Comparison of ENCODE assay signal across 8 cellular contexts in the genomic region with DNA sequence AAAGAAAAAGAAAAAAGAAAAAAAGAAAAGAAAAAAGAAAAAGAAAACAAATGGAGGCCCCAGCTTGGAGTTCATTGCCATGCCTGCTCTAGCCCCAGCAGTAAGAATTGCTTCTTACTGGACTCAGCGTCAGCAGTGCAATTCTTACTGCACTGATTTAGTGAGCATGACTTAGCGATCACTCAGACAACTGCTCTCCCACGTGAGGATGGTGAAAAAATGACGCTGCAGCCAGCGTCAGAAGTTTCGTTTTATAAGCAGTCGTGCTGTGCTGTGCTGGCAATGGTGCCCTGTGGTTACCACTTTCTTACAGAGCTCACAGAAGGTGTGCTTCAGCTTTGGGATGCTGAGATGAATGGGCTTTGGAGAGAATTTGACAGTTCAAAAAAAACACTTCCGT.
DNase-seq lines count a peak whose midpoint lies in the region; ATAC-seq, FAIRE-seq and TF ChIP-seq lines count a peak whose summit lies in the region.

No MANE protein-coding gene starts in this region.

- TF ChIP-seq EP300 in K562 (IDR thresholded peaks at IDR 0.05; ENCODE audit: low read length) = no peak

- CTCF ChIA-PET in CD8-positive, alpha-beta T cell (lab: Charles Lee) = interaction anchor here (0.7 to 1.8 kb wide), 2 partner anchors 11 to 946 kb away, joined by 3 to 4 read pairs; no protein-coding TSS in a partner anchor
- CTCF ChIA-PET in K562 (lab: Yijun Ruan, JAX; ENCODE audit: low intra/inter-chr PET ratio) = no interaction called here

- H4K20me1 ChIP-seq in K562 (replicated peaks; ENCODE audit: control insufficient read depth, insufficient read depth, low read length) = no peaks in the 10 kb centered on the region

- H3K9ac ChIP-seq in K562 (ENCODE audit: insufficient read depth in 1 of 2, low read depth in 2 of 2, low read length in 2 of 2) = no peak overlapping the region

- no peaks in the 10 kb centered on the region for H3K36me3 Mint-ChIP-seq in CD8-positive, alpha-beta T cell

- H3K4me1 ChIP-seq in CD8-positive, alpha-beta T cell (ENCODE audit: insufficient read depth, low read length) = no peaks in the 10 kb centered on the region
- H3K4me1 ChIP-seq in K562 (replicated peaks in 1 of 2; ENCODE audit: control insufficient read depth in 2 of 2, insufficient read depth in 2 of 2, low read length in 2 of 2) (no peaks in the 10 kb centered on the region; a peak in 1 of 5 replicates), vagina (no peaks in the 10 kb centered on the region)

- FAIRE-seq in K562 (lab: Jason Lieb, UNC) = no peak

- 4% methylated on average over 8 of the region's 8 CpGs for WGBS in K562 (ENCODE audit: insufficient coverage, low coverage, missing lambda C conversion rate)

- no peaks in the 10 kb centered on the region for H3K79me2 ChIP-seq in K562 (ENCODE audit: control insufficient read depth, insufficient read depth, low read length)

- ATAC-seq in CD8-positive, alpha-beta T cell = peak; percentile 98
- peak; percentile 64 for ATAC-seq in K562
- ATAC-seq in HG02840 (IDR thresholded peaks at IDR 0.05; ENCODE audit: low FRiP score, unreplicated experiment) = no peak

- H3K9me3 ChIP-seq in CD8-positive, alpha-beta T cell (ENCODE audit: low read length) = no peaks in the 10 kb centered on the region
- H3K9me3 ChIP-seq in K562 (replicated peaks; ENCODE audit: control insufficient read depth, insufficient read depth, low read depth, low read length) (no peaks in the 10 kb centered on the region), vagina (no peaks in the 10 kb centered on the region)

- no peaks in the 10 kb centered on the region for H3K27me3 Mint-ChIP-seq in CD8-positive, alpha-beta T cell (ENCODE audit: low read depth)

- peaks cover 5% of the 10 kb centered on the region for H3K4me1 Mint-ChIP-seq in CD8-positive, alpha-beta T cell (ENCODE audit: low read depth)

- no peak overlapping the region for H3K27ac ChIP-seq in CD8-positive, alpha-beta T cell (ENCODE audit: low read depth, low read length)
- H3K27ac ChIP-seq in K562 (ENCODE audit: extremely low read depth, low read depth, low read length) (no peak overlapping the region), vagina (no peak overlapping the region)

- in situ Hi-C loops in K562 (cut with MboI) = loop anchor here (10.0 kb wide), 1 partner anchor 179 kb away; a partner anchor contains a TSS

- peak in 5 of 7 experiments; percentile 9 to 71 (median 48) for DNase-seq in CD8-positive, alpha-beta T cell
- peak in 4 of 5 donors; percentile 16 to 88 (median 34) for DNase-seq in T-helper 1 cell
- peak in 1 of 4 experiments; percentile 18 for DNase-seq in K562 (ENCODE audit: extremely low read depth in 1 of 4, low spot score in 3 of 4)
- DNase-seq in pons (ENCODE audit: low spot score) = peak; percentile 25
- no peak for DNase-seq in NCI-H1092 (lab: John Stamatoyannopoulos, UW)
- DNase-seq in vagina (ENCODE audit: extremely low spot score in 2 of 2) = no peak
- DNase-seq in HK-2 (ENCODE audit: unreplicated experiment) = no peak

- no peaks in the 10 kb centered on the region for H3K9me1 ChIP-seq in K562 (ENCODE audit: control insufficient read depth, insufficient read depth, low read length)

- H3K9me3 Mint-ChIP-seq in CD8-positive, alpha-beta T cell = no peaks in the 10 kb centered on the region

- BruUV-seq in K562 (replicated peaks; lab: Mats Ljungman, UMichigan) = no TSS peak

- no peak overlapping the region for H2AFZ ChIP-seq in K562 (ENCODE audit: low read depth, low read length)

- no peaks in the 10 kb centered on the region for H3K27me3 ChIP-seq in CD8-positive, alpha-beta T cell (ENCODE audit: insufficient read depth, low read length)
- H3K27me3 ChIP-seq in K562 (ENCODE audit: control insufficient read depth in 2 of 2, insufficient read depth in 2 of 2, low read length in 2 of 2) = no peaks in the 10 kb centered on the region
- H3K27me3 ChIP-seq in vagina = no peaks in the 10 kb centered on the region

- no peak overlapping the region for H3K4me3 ChIP-seq in CD8-positive, alpha-beta T cell (ENCODE audit: low read depth, low read length)
- H3K4me3 ChIP-seq in K562 (no peak overlapping the region), vagina (peak overlapping the region in 1 of 2 donors; percentile 15)

- peak overlapping the region; percentile 78 for H3K4me3 Mint-ChIP-seq in CD8-positive, alpha-beta T cell

- no peak overlapping the region for H3K4me2 ChIP-seq in K562 (ENCODE audit: insufficient read depth, low read length)

- TF ChIP-seq CTCF in CD8-positive, alpha-beta T cell (IDR thresholded peaks at IDR 0.05) = no peak
- TF ChIP-seq CTCF in K562 (IDR thresholded peaks at IDR 0.05 in 2 of 3, conservative IDR thresholded peaks at IDR 0.05 in 1 of 3; ENCODE audit: insufficient read depth in 2 of 3, low read depth in 1 of 3, low read length in 3 of 3) (no peak), vagina (IDR thresholded peaks at IDR 0.05) (no peak)

- intact Hi-C loops in CD8-positive, alpha-beta T cell (cut with DNase I, micrococcal nuclease) = loop anchor here in 1 of 2 experiments (5.0 kb wide), 1 partner anchor 67 kb away; a partner anchor contains a TSS
- intact Hi-C loops in K562 (cut with micrococcal nuclease) = no loop called here
- intact Hi-C loops in vagina (cut with DNase I) = no loop called here

- POLR2A ChIA-PET in CD8-positive, alpha-beta T cell (lab: Charles Lee) = no interaction called here
- POLR2A ChIA-PET in K562 (lab: Yijun Ruan, JAX) = no interaction called here

- no peak for TF ChIP-seq RAD21 in K562 (CRISPR knock-in tag; conservative IDR thresholded peaks at IDR 0.05 in 1 of 2, IDR thresholded peaks at IDR 0.05 in 1 of 2)

- no peak for TF ChIP-seq POLR2A in K562 (conservative IDR thresholded peaks at IDR 0.05)
- no peak for TF ChIP-seq POLR2A in vagina (IDR thresholded peaks at IDR 0.05)

- H3K27ac Mint-ChIP-seq in CD8-positive, alpha-beta T cell = no peak overlapping the region

- no peaks in the 10 kb centered on the region for H3K36me3 ChIP-seq in CD8-positive, alpha-beta T cell (ENCODE audit: insufficient read depth, low read length)
- no peaks in the 10 kb centered on the region for H3K36me3 ChIP-seq in K562 (ENCODE audit: control insufficient read depth, insufficient read depth, low read length)
- no peaks in the 10 kb centered on the region for H3K36me3 ChIP-seq in vagina

TF ChIP-seq in K562, 482 proteins besides CTCF, POLR2A, EP300 and RAD21 (continues in another document):
- TF ChIP-seq ZNF507 (tag; conservative IDR thresholded peaks at IDR 0.05) (no peak), MAFG (tag; conservative IDR thresholded peaks at IDR 0.05) (peak; percentile 65; the same call in 1 of the 2 replicates), NFE2 (IDR thresholded peaks at IDR 0.05; ENCODE audit: low read depth) (peak; percentile 80), BHLHE40 (IDR thresholded peaks at IDR 0.05; ENCODE audit: low read length) (peak; percentile 68), JUN (IDR thresholded peaks at IDR 0.05; ENCODE audit: borderline replicate concordance, low read depth, low read length) (no peak), JUN (CRISPR knock-in tag; IDR thresholded peaks at IDR 0.05; ENCODE audit: borderline replicate concordance) (no peak), HDAC1 (IDR thresholded peaks at IDR 0.05) (peak in 1 of 2 experiments; percentile 29; a peak in 1 of 4 replicates), ZNF316 (IDR thresholded peaks at IDR 0.05) (peak; percentile 16), RCOR1 (IDR thresholded peaks at IDR 0.05; ENCODE audit: borderline replicate concordance in 1 of 2, low read depth in 2 of 2, low read length in 2 of 2) (peak in 1 of 2 experiments; percentile 91; a peak in 2 of 4 replicates), CBFB (CRISPR knock-in tag; IDR thresholded peaks at IDR 0.05) (no peak), SETDB1 (IDR thresholded peaks at IDR 0.05; ENCODE audit: low read length) (no peak), TEAD2 (tag; IDR thresholded peaks at IDR 0.05) (no peak)
- TF ChIP-seq, protein P1, sequence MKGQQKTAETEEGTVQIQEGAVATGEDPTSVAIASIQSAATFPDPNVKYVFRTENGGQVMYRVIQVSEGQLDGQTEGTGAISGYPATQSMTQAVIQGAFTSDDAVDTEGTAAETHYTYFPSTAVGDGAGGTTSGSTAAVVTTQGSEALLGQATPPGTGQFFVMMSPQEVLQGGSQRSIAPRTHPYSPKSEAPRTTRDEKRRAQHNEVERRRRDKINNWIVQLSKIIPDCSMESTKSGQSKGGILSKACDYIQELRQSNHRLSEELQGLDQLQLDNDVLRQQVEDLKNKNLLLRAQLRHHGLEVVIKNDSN (CRISPR knock-in tag; IDR thresholded peaks at IDR 0.05) = peak; percentile 52
- TF ChIP-seq, protein P2, sequence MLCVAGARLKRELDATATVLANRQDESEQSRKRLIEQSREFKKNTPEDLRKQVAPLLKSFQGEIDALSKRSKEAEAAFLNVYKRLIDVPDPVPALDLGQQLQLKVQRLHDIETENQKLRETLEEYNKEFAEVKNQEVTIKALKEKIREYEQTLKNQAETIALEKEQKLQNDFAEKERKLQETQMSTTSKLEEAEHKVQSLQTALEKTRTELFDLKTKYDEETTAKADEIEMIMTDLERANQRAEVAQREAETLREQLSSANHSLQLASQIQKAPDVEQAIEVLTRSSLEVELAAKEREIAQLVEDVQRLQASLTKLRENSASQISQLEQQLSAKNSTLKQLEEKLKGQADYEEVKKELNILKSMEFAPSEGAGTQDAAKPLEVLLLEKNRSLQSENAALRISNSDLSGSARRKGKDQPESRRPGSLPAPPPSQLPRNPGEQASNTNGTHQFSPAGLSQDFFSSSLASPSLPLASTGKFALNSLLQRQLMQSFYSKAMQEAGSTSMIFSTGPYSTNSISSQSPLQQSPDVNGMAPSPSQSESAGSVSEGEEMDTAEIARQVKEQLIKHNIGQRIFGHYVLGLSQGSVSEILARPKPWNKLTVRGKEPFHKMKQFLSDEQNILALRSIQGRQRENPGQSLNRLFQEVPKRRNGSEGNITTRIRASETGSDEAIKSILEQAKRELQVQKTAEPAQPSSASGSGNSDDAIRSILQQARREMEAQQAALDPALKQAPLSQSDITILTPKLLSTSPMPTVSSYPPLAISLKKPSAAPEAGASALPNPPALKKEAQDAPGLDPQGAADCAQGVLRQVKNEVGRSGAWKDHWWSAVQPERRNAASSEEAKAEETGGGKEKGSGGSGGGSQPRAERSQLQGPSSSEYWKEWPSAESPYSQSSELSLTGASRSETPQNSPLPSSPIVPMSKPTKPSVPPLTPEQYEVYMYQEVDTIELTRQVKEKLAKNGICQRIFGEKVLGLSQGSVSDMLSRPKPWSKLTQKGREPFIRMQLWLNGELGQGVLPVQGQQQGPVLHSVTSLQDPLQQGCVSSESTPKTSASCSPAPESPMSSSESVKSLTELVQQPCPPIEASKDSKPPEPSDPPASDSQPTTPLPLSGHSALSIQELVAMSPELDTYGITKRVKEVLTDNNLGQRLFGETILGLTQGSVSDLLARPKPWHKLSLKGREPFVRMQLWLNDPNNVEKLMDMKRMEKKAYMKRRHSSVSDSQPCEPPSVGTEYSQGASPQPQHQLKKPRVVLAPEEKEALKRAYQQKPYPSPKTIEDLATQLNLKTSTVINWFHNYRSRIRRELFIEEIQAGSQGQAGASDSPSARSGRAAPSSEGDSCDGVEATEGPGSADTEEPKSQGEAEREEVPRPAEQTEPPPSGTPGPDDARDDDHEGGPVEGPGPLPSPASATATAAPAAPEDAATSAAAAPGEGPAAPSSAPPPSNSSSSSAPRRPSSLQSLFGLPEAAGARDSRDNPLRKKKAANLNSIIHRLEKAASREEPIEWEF (CRISPR knock-in tag; IDR thresholded peaks at IDR 0.05) = no peak

Comparison
In these comparisons a context has a peak if more than half of its experiments do, and no peak if none do; other contexts are left out.
1. DNase-seq: peak in CD8-positive, alpha-beta T cell (5 of 7), T-helper 1 cell (4 of 5) and pons (single experiment); none in NCI-H1092 (single experiment), vagina (0 of 2) and HK-2 (single experiment).